Comparison of ENCODE assay signal across 8 cellular contexts in genomic region chr10:95560288-95561199, GRCh38. TPM values are rescaled to one million over a fixed set of nuclear protein-coding genes. Genes with fewer than 3 reads are reported as not detected.
A peak's percentile ranks its signal among the peaks of the same experiment; 100 is the strongest.
DNase-seq lines count a peak whose midpoint lies in the region; ATAC-seq, FAIRE-seq and TF ChIP-seq lines count a peak whose summit lies in the region.

No MANE protein-coding gene starts in this region.

- H3K36me3 Mint-ChIP-seq in activated naive CD4-positive, alpha-beta T cell treated with anti-CD3 and anti-CD28 coated beads, Interleukin-2, amount 50 U/mL, for 24 hours: no peaks in the 10 kb centered on the region

- H3K4me1 Mint-ChIP-seq in activated naive CD4-positive, alpha-beta T cell treated with anti-CD3 and anti-CD28 coated beads, Interleukin-2, amount 50 U/mL, for 24 hours: peaks cover 17% of the 10 kb centered on the region

- H3K27me3 Mint-ChIP-seq in activated naive CD4-positive, alpha-beta T cell treated with anti-CD3 and anti-CD28 coated beads, Interleukin-2, amount 50 U/mL, for 24 hours: peaks cover 3% of the 10 kb centered on the region

- H3K4me3 ChIP-seq in AG04450 (ENCODE audit: low read depth, low read length) (peak overlapping the region; percentile 74), PC-9 (peak overlapping the region; percentile 81), cardiac muscle cell (peak overlapping the region; percentile 66)

- CTCF ChIA-PET in AG04450 (lab: Charles Lee) (interaction anchor here (1.4 kb wide), 1 partner anchor 130 kb away, joined by 4 read pairs; no protein-coding TSS in a partner anchor), PC-9 (lab: Charles Lee) (no interaction called here)

- H3F3A ChIP-seq in PC-9 (ENCODE audit: insufficient read depth, low read depth): no peaks in the 10 kb centered on the region

- peak overlapping the region; percentile 89 for H3K4me3 Mint-ChIP-seq in activated naive CD4-positive, alpha-beta T cell treated with anti-CD3 and anti-CD28 coated beads, Interleukin-2, amount 50 U/mL, for 24 hours

- no peaks in the 10 kb centered on the region for H3K36me3 ChIP-seq in PC-9 (ENCODE audit: low read depth)
- H3K36me3 ChIP-seq in cardiac muscle cell: no peaks in the 10 kb centered on the region

- TSS peak; percentile 55 for BruUV-seq in PC-9 (replicated peaks; lab: Mats Ljungman, UMichigan)

- no peaks in the 10 kb centered on the region for H4K20me1 ChIP-seq in PC-9 (ENCODE audit: insufficient read depth)

- H3K9me3 Mint-ChIP-seq in activated naive CD4-positive, alpha-beta T cell treated with anti-CD3 and anti-CD28 coated beads, Interleukin-2, amount 50 U/mL, for 24 hours: no peaks in the 10 kb centered on the region

- POLR2A ChIA-PET in AG04450 (lab: Yijun Ruan, JAX) (no interaction called here), PC-9 (lab: Charles Lee; ENCODE audit: unreplicated experiment) (no interaction called here)

- H3K27ac Mint-ChIP-seq in activated naive CD4-positive, alpha-beta T cell treated with anti-CD3 and anti-CD28 coated beads, Interleukin-2, amount 50 U/mL, for 24 hours: no peak overlapping the region

- no peak for FAIRE-seq in urothelium cell line (lab: Jason Lieb, UNC)

- no peak for TF ChIP-seq CTCF in AG04450 (IDR thresholded peaks at IDR 0.05; ENCODE audit: low read depth, low read length)
- TF ChIP-seq CTCF in GM20000 (IDR thresholded peaks at IDR 0.05; ENCODE audit: extremely low read depth, missing control alignments): no peak
- TF ChIP-seq CTCF in PC-9 (conservative IDR thresholded peaks at IDR 0.05): no peak
- TF ChIP-seq CTCF in cardiac muscle cell (IDR thresholded peaks at IDR 0.05; ENCODE audit: low read depth, low read length): no peak

- H3K27me3 ChIP-seq in AG04450 (ENCODE audit: control insufficient read depth, insufficient read depth, low read length) (peaks cover 19% of the 10 kb centered on the region), PC-9 (ENCODE audit: insufficient read depth, low read depth) (no peaks in the 10 kb centered on the region), cardiac muscle cell (no peaks in the 10 kb centered on the region)

- no peaks in the 10 kb centered on the region for H3K4me1 ChIP-seq in PC-9 (replicated peaks; ENCODE audit: insufficient read depth)
- peaks cover 10% of the 10 kb centered on the region for H3K4me1 ChIP-seq in cardiac muscle cell (ENCODE audit: low read depth)

- H3K27ac ChIP-seq in AG04450 (ENCODE audit: low read depth, low read length): no peak overlapping the region
- no peak overlapping the region for H3K27ac ChIP-seq in PC-9
- H3K27ac ChIP-seq in cardiac muscle cell: no peak overlapping the region

- intact Hi-C loops in PC-9 (cut with micrococcal nuclease; ENCODE audit: unreplicated experiment): no loop called here

- H2AFZ ChIP-seq in PC-9: peak overlapping the region; percentile 96

- peak overlapping the region; percentile 79 for H3K4me2 ChIP-seq in PC-9

- no peak for ATAC-seq in GM19452 (IDR thresholded peaks at IDR 0.05; ENCODE audit: unreplicated experiment)

- H3K79me2 ChIP-seq in PC-9 (ENCODE audit: low read depth): no peaks in the 10 kb centered on the region

- DNase-seq in AG04450 (ENCODE audit: low read depth, low spot score) (no peak), GM20000 (ENCODE audit: low spot score) (peak; percentile 70), PC-9 (peak in 1 of 2 experiments; percentile 21), cardiac muscle cell (ENCODE audit: low read depth in 1 of 2, low spot score in 1 of 2) (peak; percentile 38 to 59), pons (ENCODE audit: low spot score) (peak; percentile 44), urothelium cell line (ENCODE audit: low spot score) (peak; percentile 44)

- H3K9me3 ChIP-seq in AG04450 (ENCODE audit: control insufficient read depth, insufficient read depth, low read length) (no peaks in the 10 kb centered on the region; the same call in 1 of the 2 replicates), PC-9 (ENCODE audit: insufficient read depth, low read depth) (no peaks in the 10 kb centered on the region), cardiac muscle cell (ENCODE audit: low read depth) (no peaks in the 10 kb centered on the region)

- H3K9me2 ChIP-seq in PC-9 (ENCODE audit: insufficient read depth): no peaks in the 10 kb centered on the region

RNA-seq across cellular contexts. Expression of gene SORBS1, which starts 0.6 kb away (rescaled TPM):
- polyA plus RNA-seq in AG04450 (2011; rRNA removed): 0.40 TPM in 2 replicates
- 0.46 and 0.48 TPM in 2 replicates for polyA minus RNA-seq in AG04450 (2011; rRNA and poly(A)+ RNA removed)
- total RNA-seq in PC-9 (2021): 5.0 and 5.5 TPM in 2 replicates
- total RNA-seq in cardiac muscle cell: 14.9 and 20.6 TPM in 2 replicates
- polyA plus RNA-seq in cardiac muscle cell: 11.0 and 12.8 TPM in 2 replicates
